1 cellular context compared by ENCODE assay signal in genomic region chr1:228368801-228369607, GRCh38.
TF ChIP-seq lines count a peak whose summit lies in the region.

No MANE protein-coding gene starts in this region.

TF ChIP-seq in K562, 482 proteins besides CTCF, POLR2A, EP300 and RAD21 (continued from another document and continues in another):
- TF ChIP-seq ZNF224 (CRISPR knock-in tag; IDR thresholded peaks at IDR 0.05) (no peak), PYGO2 (tag; IDR thresholded peaks at IDR 0.05) (peak; percentile 54), ZNF124 (CRISPR knock-in tag; IDR thresholded peaks at IDR 0.05) (no peak), OTX1 (CRISPR knock-in tag; IDR thresholded peaks at IDR 0.05) (0 out of 2 replicates have a peak, but pooled peaks have one; percentile 13), ZC3H8 (IDR thresholded peaks at IDR 0.05) (no peak), NR2F6 (CRISPR knock-in tag; IDR thresholded peaks at IDR 0.05) (no peak), ZNF830 (CRISPR knock-in tag; IDR thresholded peaks at IDR 0.05) (0 out of 2 replicates have a peak, but pooled peaks have one; percentile 14), ILK (tag; IDR thresholded peaks at IDR 0.05; ENCODE audit: borderline replicate concordance, low read depth) (no peak), KLF1 (tag; IDR thresholded peaks at IDR 0.05) (0 out of 2 replicates have a peak, but pooled peaks have one; percentile 12), XRCC5 (IDR thresholded peaks at IDR 0.05; ENCODE audit: low read depth, low read length) (no peak; the same call in 1 of the 2 replicates), TFAP4 (CRISPR knock-in tag; IDR thresholded peaks at IDR 0.05; ENCODE audit: borderline replicate concordance) (peak; percentile 93), MAFF (IDR thresholded peaks at IDR 0.05; ENCODE audit: low read length) (0 out of 2 replicates have a peak, but pooled peaks have one; percentile 7), ZNF263 (CRISPR knock-in tag; IDR thresholded peaks at IDR 0.05; ENCODE audit: borderline replicate concordance) (no peak), POLR3A (IDR thresholded peaks at IDR 0.05; ENCODE audit: borderline replicate concordance, extremely low read depth, insufficient read depth, insufficient read length) (no peak), YBX1 (IDR thresholded peaks at IDR 0.05) (no peak), MEF2D (tag; conservative IDR thresholded peaks at IDR 0.05; ENCODE audit: low read depth) (peak; percentile 69; the same call in 1 of the 2 replicates), RNF2 (IDR thresholded peaks at IDR 0.05) (peak; percentile 97), ZNF79 (CRISPR knock-in tag; IDR thresholded peaks at IDR 0.05; ENCODE audit: low read depth) (peak; percentile 18; the same call in 1 of the 2 replicates), HLTF (IDR thresholded peaks at IDR 0.05) (peak; percentile 77; the same call in 1 of the 2 replicates), DMBX1 (CRISPR knock-in tag; IDR thresholded peaks at IDR 0.05; ENCODE audit: borderline replicate concordance) (peak; percentile 93), SP1 (CRISPR knock-in tag; IDR thresholded peaks at IDR 0.05) (peak; percentile 80), ZNF764 (CRISPR knock-in tag; IDR thresholded peaks at IDR 0.05; ENCODE audit: low read depth) (no peak), EP400 (IDR thresholded peaks at IDR 0.05) (peak; percentile 81), HNRNPLL (IDR thresholded peaks at IDR 0.05; ENCODE audit: low read depth, low read length, poor library complexity, severe bottlenecking) (no peak), IFI16 (CRISPR knock-in tag; IDR thresholded peaks at IDR 0.05) (no peak), SMC3 (conservative IDR thresholded peaks at IDR 0.05; ENCODE audit: insufficient read depth, low read depth, low read length) (0 out of 2 replicates have a peak, but pooled peaks have one; percentile 25), ZNF707 (CRISPR knock-in tag; conservative IDR thresholded peaks at IDR 0.05) (no peak), KLF10 (CRISPR knock-in tag; IDR thresholded peaks at IDR 0.05) (no peak), CTBP1 (IDR thresholded peaks at IDR 0.05; ENCODE audit: borderline replicate concordance) (peak; percentile 94), NFE2L1 (tag; IDR thresholded peaks at IDR 0.05; ENCODE audit: borderline replicate concordance, low read depth) (no peak), KHSRP (IDR thresholded peaks at IDR 0.05) (no peak; the same call in 1 of the 2 replicates), ZBTB40 (IDR thresholded peaks at IDR 0.05) (no peak), ZBTB40 (CRISPR knock-in tag; IDR thresholded peaks at IDR 0.05) (no peak), ZNF133 (CRISPR knock-in tag; IDR thresholded peaks at IDR 0.05) (no peak), RBM15 (IDR thresholded peaks at IDR 0.05; ENCODE audit: insufficient read depth, low read length) (no peak), MCM2 (IDR thresholded peaks at IDR 0.05; ENCODE audit: low read depth) (no peak), SMARCA4 (IDR thresholded peaks at IDR 0.05) (peak; percentile 97), DIDO1 (tag; IDR thresholded peaks at IDR 0.05; ENCODE audit: low read depth) (peak; percentile 30; the same call in 1 of the 2 replicates), TAF15 (IDR thresholded peaks at IDR 0.05; ENCODE audit: low read depth, low read length) (no peak), THRA (IDR thresholded peaks at IDR 0.05) (no peak), CREM (IDR thresholded peaks at IDR 0.05; ENCODE audit: low read depth) (peak; percentile 90), MTF1 (CRISPR knock-in tag; IDR thresholded peaks at IDR 0.05; ENCODE audit: borderline replicate concordance) (no peak)
- TF ChIP-seq, protein P1, sequence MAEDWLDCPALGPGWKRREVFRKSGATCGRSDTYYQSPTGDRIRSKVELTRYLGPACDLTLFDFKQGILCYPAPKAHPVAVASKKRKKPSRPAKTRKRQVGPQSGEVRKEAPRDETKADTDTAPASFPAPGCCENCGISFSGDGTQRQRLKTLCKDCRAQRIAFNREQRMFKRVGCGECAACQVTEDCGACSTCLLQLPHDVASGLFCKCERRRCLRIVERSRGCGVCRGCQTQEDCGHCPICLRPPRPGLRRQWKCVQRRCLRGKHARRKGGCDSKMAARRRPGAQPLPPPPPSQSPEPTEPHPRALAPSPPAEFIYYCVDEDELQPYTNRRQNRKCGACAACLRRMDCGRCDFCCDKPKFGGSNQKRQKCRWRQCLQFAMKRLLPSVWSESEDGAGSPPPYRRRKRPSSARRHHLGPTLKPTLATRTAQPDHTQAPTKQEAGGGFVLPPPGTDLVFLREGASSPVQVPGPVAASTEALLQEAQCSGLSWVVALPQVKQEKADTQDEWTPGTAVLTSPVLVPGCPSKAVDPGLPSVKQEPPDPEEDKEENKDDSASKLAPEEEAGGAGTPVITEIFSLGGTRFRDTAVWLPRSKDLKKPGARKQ (CRISPR knock-in tag; IDR thresholded peaks at IDR 0.05): no peak
- TF ChIP-seq, protein P2, sequence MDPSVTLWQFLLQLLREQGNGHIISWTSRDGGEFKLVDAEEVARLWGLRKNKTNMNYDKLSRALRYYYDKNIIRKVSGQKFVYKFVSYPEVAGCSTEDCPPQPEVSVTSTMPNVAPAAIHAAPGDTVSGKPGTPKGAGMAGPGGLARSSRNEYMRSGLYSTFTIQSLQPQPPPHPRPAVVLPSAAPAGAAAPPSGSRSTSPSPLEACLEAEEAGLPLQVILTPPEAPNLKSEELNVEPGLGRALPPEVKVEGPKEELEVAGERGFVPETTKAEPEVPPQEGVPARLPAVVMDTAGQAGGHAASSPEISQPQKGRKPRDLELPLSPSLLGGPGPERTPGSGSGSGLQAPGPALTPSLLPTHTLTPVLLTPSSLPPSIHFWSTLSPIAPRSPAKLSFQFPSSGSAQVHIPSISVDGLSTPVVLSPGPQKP (CRISPR knock-in tag; IDR thresholded peaks at IDR 0.05): no peak
- TF ChIP-seq, protein P3, sequence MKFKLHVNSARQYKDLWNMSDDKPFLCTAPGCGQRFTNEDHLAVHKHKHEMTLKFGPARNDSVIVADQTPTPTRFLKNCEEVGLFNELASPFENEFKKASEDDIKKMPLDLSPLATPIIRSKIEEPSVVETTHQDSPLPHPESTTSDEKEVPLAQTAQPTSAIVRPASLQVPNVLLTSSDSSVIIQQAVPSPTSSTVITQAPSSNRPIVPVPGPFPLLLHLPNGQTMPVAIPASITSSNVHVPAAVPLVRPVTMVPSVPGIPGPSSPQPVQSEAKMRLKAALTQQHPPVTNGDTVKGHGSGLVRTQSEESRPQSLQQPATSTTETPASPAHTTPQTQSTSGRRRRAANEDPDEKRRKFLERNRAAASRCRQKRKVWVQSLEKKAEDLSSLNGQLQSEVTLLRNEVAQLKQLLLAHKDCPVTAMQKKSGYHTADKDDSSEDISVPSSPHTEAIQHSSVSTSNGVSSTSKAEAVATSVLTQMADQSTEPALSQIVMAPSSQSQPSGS (CRISPR knock-in tag; IDR thresholded peaks at IDR 0.05): no peak
- TF ChIP-seq, protein P4, sequence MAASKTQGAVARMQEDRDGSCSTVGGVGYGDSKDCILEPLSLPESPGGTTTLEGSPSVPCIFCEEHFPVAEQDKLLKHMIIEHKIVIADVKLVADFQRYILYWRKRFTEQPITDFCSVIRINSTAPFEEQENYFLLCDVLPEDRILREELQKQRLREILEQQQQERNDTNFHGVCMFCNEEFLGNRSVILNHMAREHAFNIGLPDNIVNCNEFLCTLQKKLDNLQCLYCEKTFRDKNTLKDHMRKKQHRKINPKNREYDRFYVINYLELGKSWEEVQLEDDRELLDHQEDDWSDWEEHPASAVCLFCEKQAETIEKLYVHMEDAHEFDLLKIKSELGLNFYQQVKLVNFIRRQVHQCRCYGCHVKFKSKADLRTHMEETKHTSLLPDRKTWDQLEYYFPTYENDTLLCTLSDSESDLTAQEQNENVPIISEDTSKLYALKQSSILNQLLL (CRISPR knock-in tag; IDR thresholded peaks at IDR 0.05; ENCODE audit: borderline replicate concordance): no peak
- TF ChIP-seq, protein P5, sequence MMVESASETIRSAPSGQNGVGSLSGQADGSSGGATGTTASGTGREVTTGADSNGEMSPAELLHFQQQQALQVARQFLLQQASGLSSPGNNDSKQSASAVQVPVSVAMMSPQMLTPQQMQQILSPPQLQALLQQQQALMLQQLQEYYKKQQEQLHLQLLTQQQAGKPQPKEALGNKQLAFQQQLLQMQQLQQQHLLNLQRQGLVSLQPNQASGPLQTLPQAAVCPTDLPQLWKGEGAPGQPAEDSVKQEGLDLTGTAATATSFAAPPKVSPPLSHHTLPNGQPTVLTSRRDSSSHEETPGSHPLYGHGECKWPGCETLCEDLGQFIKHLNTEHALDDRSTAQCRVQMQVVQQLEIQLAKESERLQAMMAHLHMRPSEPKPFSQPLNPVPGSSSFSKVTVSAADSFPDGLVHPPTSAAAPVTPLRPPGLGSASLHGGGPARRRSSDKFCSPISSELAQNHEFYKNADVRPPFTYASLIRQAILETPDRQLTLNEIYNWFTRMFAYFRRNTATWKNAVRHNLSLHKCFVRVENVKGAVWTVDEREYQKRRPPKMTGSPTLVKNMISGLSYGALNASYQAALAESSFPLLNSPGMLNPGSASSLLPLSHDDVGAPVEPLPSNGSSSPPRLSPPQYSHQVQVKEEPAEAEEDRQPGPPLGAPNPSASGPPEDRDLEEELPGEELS (CRISPR knock-in tag; IDR thresholded peaks at IDR 0.05; ENCODE audit: borderline replicate concordance): peak; percentile 74; the same call in 1 of the 2 replicates
